Comparison of ENCODE assay signal across 18 cellular contexts in the genomic region with DNA sequence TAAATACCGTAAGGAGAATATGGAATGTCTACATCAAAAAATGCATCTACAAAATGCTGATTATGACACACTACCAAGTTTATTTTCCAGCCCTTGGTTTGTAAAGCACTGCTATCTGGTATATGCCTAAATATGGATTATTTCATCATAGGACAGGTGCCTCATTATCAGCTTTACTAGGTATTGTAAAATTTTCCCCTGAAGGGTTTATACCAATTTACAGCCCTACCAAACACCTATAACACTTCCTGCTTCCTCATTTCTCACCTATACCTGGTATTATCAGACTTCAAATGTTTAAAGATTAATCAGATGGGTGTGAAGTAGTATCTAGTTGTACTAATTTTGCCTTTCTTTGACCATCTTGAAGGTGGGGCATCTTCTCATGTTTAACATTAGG. TPM values are rescaled to one million over a fixed set of nuclear protein-coding genes. Genes with fewer than 3 reads are reported as not detected.
DNase-seq lines count a peak whose midpoint lies in the region; ATAC-seq and TF ChIP-seq lines count a peak whose summit lies in the region.
"Had no signal": no experiment of that assay in that cellular context is flagged by ENCODE, and none has a peak within 500 bp of the region (broad histone marks: within the 10 kb centered on the region; RNA-seq: fewer than 3 reads in every experiment).

No MANE protein-coding gene starts in this region.

- H2BK15ac ChIP-seq in H9 (ENCODE audit: low read depth, low read length) = no peak overlapping the region

- H2BK20ac ChIP-seq in H9 (ENCODE audit: low read depth, low read length, poor library complexity, severe bottlenecking) = no peak overlapping the region

- DNase-seq in A673 (ENCODE audit: low spot score) (no peak), HFFc6 (no peak), dorsolateral prefrontal cortex (no peak), NCI-H1694 treated with DMSO at 0.1 percent for 48 hours (lab: John Stamatoyannopoulos, UW) (no peak), H9 (no peak), NCI-H2196 (lab: John Stamatoyannopoulos, UW; ENCODE audit: unreplicated experiment) (no peak)
- DNase-seq: COR-L47; effector CD4-positive, alpha-beta T cell; IMR-90; NCI-H187 treated with DMSO at 0.1 percent for 48 hours; NCI-H510A; stimulated activated CD4-positive, alpha-beta T cell treated with anti-CD3 and anti-CD28 coated beads, Interleukin-12 subunit alpha, Interleukin-12 subunit beta, amount 100 ng/mL, for 4 hours had no signal

- CTCF ChIA-PET in A673 (lab: Charles Lee) = no interaction called here

- H2AK5ac ChIP-seq in H9 (ENCODE audit: insufficient read length, low read length) = no peak overlapping the region

- no CpG with 5 or more reads among the region's 1 CpG for WGBS in H9 (ENCODE audit: extremely low coverage, insufficient read length, low lambda C conversion rate)

- no peak overlapping the region for H3K4me3 Mint-ChIP-seq in HFFc6
- no peak overlapping the region for H3K4me3 Mint-ChIP-seq in H9

- POLR2A ChIA-PET in A673 (lab: Charles Lee; ENCODE audit: low non-redundant PET) = no interaction called here

- ATAC-seq in GM21528 (IDR thresholded peaks at IDR 0.05; ENCODE audit: low FRiP score, unreplicated experiment) = no peak
- ATAC-seq: Right ventricle myocardium inferior had no signal

- no peak overlapping the region for H4K5ac ChIP-seq in H9 (ENCODE audit: insufficient read length, low read depth, low read length)

- TF ChIP-seq CTCF in A673 (conservative IDR thresholded peaks at IDR 0.05; ENCODE audit: low read depth, low read length) = no peak
- no peak for TF ChIP-seq CTCF in HFFc6 (IDR thresholded peaks at IDR 0.05)
- no peak for TF ChIP-seq CTCF in dorsolateral prefrontal cortex (IDR thresholded peaks at IDR 0.05 in 54 of 56, conservative IDR thresholded peaks at IDR 0.05 in 2 of 56; ENCODE audit: low read depth in 1 of 56, partially characterized antibody in 56 of 56)
- no peak for TF ChIP-seq CTCF in neutrophil (IDR thresholded peaks at IDR 0.05)
- TF ChIP-seq CTCF in H9 (conservative IDR thresholded peaks at IDR 0.05) = no peak

- no peak overlapping the region for H4K91ac ChIP-seq in H9 (ENCODE audit: insufficient read length, low read depth, low read length)

- no peak overlapping the region for H2BK120ac ChIP-seq in H9 (ENCODE audit: low read depth, low read length, poor library complexity, severe bottlenecking)

- no peak overlapping the region for H4K8ac ChIP-seq in H9 (replicated peaks; ENCODE audit: insufficient read length, low read depth, low read length)

- H3K56ac ChIP-seq in H9 (ENCODE audit: insufficient read length, low read depth, low read length) = no peak overlapping the region

- intact Hi-C loops in A673 (cut with micrococcal nuclease; ENCODE audit: unreplicated experiment) (no loop called here), dorsolateral prefrontal cortex (cut with DNase I) (no loop called here)

- no peaks in the 10 kb centered on the region; the same call in 1 of the 2 replicates for H3K27me3 Mint-ChIP-seq in HFFc6 (ENCODE audit: insufficient read depth)
- H3K27me3 Mint-ChIP-seq in H9 (ENCODE audit: low read depth) = no peaks in the 10 kb centered on the region

- no peaks in the 10 kb centered on the region for H3K23me2 ChIP-seq in H9 (ENCODE audit: insufficient read length, low read depth, low read length, poor library complexity, severe bottlenecking)

- no peak overlapping the region for H3K9ac ChIP-seq in H9 (ENCODE audit: extremely low read depth, insufficient read length, low read length)

- H3K18ac ChIP-seq in H9 (ENCODE audit: insufficient read length, low read depth, low read length) = no peak overlapping the region

- no peak overlapping the region for H2AFZ ChIP-seq in H9 (ENCODE audit: low read length)

- H3K23ac ChIP-seq in H9 (ENCODE audit: insufficient read length, low read depth, low read length) = no peak overlapping the region

- H3K4me2 ChIP-seq in H9 (ENCODE audit: insufficient read depth, insufficient read length, low read length) = no peak overlapping the region

- H3K4me3 ChIP-seq in A673 (ENCODE audit: low read depth, low read length, poor library complexity, severe bottlenecking) = no peak overlapping the region
- no peak overlapping the region for H3K4me3 ChIP-seq in dorsolateral prefrontal cortex
- no peak overlapping the region for H3K4me3 ChIP-seq in neutrophil (ENCODE audit: low read depth in 1 of 2, low read length in 1 of 2)
- H3K4me3 ChIP-seq: lung had no signal

- H3K36me3 Mint-ChIP-seq in HFFc6 (ENCODE audit: low read depth) (peaks cover 23% of the 10 kb centered on the region), H9 (ENCODE audit: insufficient read depth in 1 of 3, low read depth in 3 of 3) (peaks cover 31 to 43% (median 32%) of the 10 kb centered on the region in 3 experiments)

- H3K79me1 ChIP-seq in H9 (ENCODE audit: insufficient read depth, low read depth, low read length, poor library complexity, severe bottlenecking) = peaks cover 10% of the 10 kb centered on the region

- peaks cover 9% of the 10 kb centered on the region; the same call in 1 of the 2 replicates for H3K79me2 ChIP-seq in H9 (ENCODE audit: insufficient read depth, low read length)

- no TSS peak for BruUV-seq in A673 (replicated peaks; lab: Mats Ljungman, UMichigan)

- H3K36me3 ChIP-seq in A673 (ENCODE audit: insufficient read depth, low read length, poor library complexity, severe bottlenecking) = peaks cover 33% of the 10 kb centered on the region
- H3K36me3 ChIP-seq in neutrophil = peaks cover 44% of the 10 kb centered on the region

- H3K4me1 Mint-ChIP-seq in HFFc6 (ENCODE audit: low read depth) = peaks cover 17% of the 10 kb centered on the region
- peaks cover 12 to 20% of the 10 kb centered on the region in 2 experiments for H3K4me1 Mint-ChIP-seq in H9

- peaks cover 27% of the 10 kb centered on the region for H3K9me3 ChIP-seq in A673 (ENCODE audit: low read depth, low read length, poor library complexity, severe bottlenecking)
- H3K9me3 ChIP-seq in neutrophil = no peaks in the 10 kb centered on the region
- peaks cover 6% of the 10 kb centered on the region for H3K9me3 ChIP-seq in H9 (ENCODE audit: control insufficient read depth, low read depth, low read length)

- H3K4me1 ChIP-seq in A673 (ENCODE audit: insufficient read depth, low read length, poor library complexity, severe bottlenecking) = peaks cover 21% of the 10 kb centered on the region
- H3K4me1 ChIP-seq in neutrophil (ENCODE audit: control insufficient read depth in 1 of 2, insufficient read depth in 1 of 2, low read depth in 1 of 2, low read length in 1 of 2) = peaks cover 6 to 11% of the 10 kb centered on the region in 2 experiments
- no peaks in the 10 kb centered on the region for H3K4me1 ChIP-seq in H9 (ENCODE audit: insufficient read depth, low read length)

- no peak overlapping the region for H3T11ph ChIP-seq in H9 (ENCODE audit: low read length)

- H3K27ac Mint-ChIP-seq in HFFc6 (peak overlapping the region; percentile 22; the same call in 1 of the 2 replicates), H9 (peak overlapping the region in 1 of 3 experiments; percentile 76; a peak in 2 of 7 replicates)

- H2BK5ac ChIP-seq in H9 (ENCODE audit: insufficient read length, low read length) = no peak overlapping the region

- H3K14ac ChIP-seq in H9 (ENCODE audit: insufficient read depth, low read length) = no peak overlapping the region

- no peak overlapping the region for H3K4ac ChIP-seq in H9 (ENCODE audit: low read depth, low read length)

- peaks cover 12% of the 10 kb centered on the region for H3K9me3 Mint-ChIP-seq in HFFc6
- peaks cover 17 to 19% of the 10 kb centered on the region in 2 experiments for H3K9me3 Mint-ChIP-seq in H9

- H3K27me3 ChIP-seq in A673 (replicated peaks; ENCODE audit: insufficient read depth, low read depth, low read length, poor library complexity) = no peaks in the 10 kb centered on the region
- no peaks in the 10 kb centered on the region for H3K27me3 ChIP-seq in dorsolateral prefrontal cortex
- H3K27me3 ChIP-seq in neutrophil = no peaks in the 10 kb centered on the region
- H3K27me3 ChIP-seq in H9 (ENCODE audit: insufficient read depth, low read length) = no peaks in the 10 kb centered on the region

- no peaks in the 10 kb centered on the region for H4K20me1 ChIP-seq in H9 (ENCODE audit: control insufficient read depth, insufficient read depth, insufficient read length)

- H2BK12ac ChIP-seq in H9 (ENCODE audit: insufficient read length, low read depth, low read length) = no peak overlapping the region

- H3K27ac ChIP-seq in A673 (ENCODE audit: low read depth, low read length, poor library complexity, severe bottlenecking) (peak overlapping the region; percentile 84), dorsolateral prefrontal cortex (peak overlapping the region in 45 of 59 donors; percentile 7 to 86 (median 63)), neutrophil (peak overlapping the region; percentile 37), H9 (ENCODE audit: insufficient read length, low read depth, low read length) (no peak overlapping the region)
- H3K27ac ChIP-seq: HL-60 had no signal

RNA-seq across cellular contexts. Expression of gene RMND5A, which starts 26.8 kb away (rescaled TPM):
- total RNA-seq in A673 (2021) (38.7 and 42.9 TPM in 2 replicates), dorsolateral prefrontal cortex (10 to 100 TPM; 37.4 to 76.2 (median 58.6) TPM), H9 (2021) (48.8 and 51.5 TPM in 2 replicates)
- total RNA-seq in HFFc6 (2021; fragmentation: NEBNext Ultra II Directional; extraction: Animal tissue kit (Norgen Biotek cat#: 25700)) = 10 to 100 TPM in 1 of 6 experiments, 1 to 10 TPM in 5; 5.5 to 10.7 (median 8.4) TPM

RNA-seq across cellular contexts. Expression of gene CD8A, which starts 43.8 kb away (rescaled TPM):
- not detected in 2 replicates for total RNA-seq in A673 (2021)
- not detected for total RNA-seq in HFFc6 (2021; fragmentation: NEBNext Ultra II Directional; extraction: Animal tissue kit (Norgen Biotek cat#: 25700))
- total RNA-seq in dorsolateral prefrontal cortex = 1 to 10 TPM in 119 of 120 experiments, under 1 TPM in 1; 0.88 to 5.0 (median 2.7) TPM
- total RNA-seq in H9 (2021) = not detected in 2 replicates
- total RNA-seq: H4, IMR-90 had no signal
